Comparison of ENCODE assay signal across 1 cellular context in the genomic region with DNA sequence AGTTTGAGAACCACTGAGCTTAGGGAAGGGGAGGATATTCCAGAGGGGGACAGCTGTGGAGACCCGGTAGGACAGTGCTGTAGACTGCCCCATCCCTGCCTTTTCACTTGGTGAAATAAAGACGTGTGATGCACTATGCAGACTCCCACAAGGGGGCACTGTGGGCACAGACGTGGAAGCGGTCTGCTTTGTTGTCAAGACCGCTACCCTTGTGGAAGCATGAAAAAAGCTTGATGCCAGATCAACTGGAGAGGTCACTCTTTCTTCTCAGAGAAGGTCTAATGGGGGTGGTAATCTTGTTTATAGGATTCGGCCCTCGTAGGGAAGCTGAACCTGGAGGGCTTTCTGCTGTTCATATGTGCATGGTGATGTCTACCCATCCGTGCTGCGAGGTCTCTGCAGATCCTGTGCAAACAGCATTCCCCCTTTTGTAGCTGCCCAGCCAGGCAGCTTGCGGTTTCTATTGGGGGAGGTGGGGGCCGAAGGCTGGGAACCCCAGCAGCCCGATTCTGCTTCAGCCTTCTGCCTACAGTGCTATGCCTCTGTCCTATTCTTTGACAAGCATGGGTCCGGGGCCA.
TF ChIP-seq lines count a peak whose summit lies in the region.

No MANE protein-coding gene starts in this region.

TF ChIP-seq in Ishikawa, 13 proteins besides CTCF, POLR2A, EP300 and RAD21 (continued from another document):
- TF ChIP-seq, protein P1, sequence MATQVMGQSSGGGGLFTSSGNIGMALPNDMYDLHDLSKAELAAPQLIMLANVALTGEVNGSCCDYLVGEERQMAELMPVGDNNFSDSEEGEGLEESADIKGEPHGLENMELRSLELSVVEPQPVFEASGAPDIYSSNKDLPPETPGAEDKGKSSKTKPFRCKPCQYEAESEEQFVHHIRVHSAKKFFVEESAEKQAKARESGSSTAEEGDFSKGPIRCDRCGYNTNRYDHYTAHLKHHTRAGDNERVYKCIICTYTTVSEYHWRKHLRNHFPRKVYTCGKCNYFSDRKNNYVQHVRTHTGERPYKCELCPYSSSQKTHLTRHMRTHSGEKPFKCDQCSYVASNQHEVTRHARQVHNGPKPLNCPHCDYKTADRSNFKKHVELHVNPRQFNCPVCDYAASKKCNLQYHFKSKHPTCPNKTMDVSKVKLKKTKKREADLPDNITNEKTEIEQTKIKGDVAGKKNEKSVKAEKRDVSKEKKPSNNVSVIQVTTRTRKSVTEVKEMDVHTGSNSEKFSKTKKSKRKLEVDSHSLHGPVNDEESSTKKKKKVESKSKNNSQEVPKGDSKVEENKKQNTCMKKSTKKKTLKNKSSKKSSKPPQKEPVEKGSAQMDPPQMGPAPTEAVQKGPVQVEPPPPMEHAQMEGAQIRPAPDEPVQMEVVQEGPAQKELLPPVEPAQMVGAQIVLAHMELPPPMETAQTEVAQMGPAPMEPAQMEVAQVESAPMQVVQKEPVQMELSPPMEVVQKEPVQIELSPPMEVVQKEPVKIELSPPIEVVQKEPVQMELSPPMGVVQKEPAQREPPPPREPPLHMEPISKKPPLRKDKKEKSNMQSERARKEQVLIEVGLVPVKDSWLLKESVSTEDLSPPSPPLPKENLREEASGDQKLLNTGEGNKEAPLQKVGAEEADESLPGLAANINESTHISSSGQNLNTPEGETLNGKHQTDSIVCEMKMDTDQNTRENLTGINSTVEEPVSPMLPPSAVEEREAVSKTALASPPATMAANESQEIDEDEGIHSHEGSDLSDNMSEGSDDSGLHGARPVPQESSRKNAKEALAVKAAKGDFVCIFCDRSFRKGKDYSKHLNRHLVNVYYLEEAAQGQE (IDR thresholded peaks at IDR 0.05; ENCODE audit: low read depth), result no peak
